ENCODE assay signal across 32 cellular contexts in the genomic region with DNA sequence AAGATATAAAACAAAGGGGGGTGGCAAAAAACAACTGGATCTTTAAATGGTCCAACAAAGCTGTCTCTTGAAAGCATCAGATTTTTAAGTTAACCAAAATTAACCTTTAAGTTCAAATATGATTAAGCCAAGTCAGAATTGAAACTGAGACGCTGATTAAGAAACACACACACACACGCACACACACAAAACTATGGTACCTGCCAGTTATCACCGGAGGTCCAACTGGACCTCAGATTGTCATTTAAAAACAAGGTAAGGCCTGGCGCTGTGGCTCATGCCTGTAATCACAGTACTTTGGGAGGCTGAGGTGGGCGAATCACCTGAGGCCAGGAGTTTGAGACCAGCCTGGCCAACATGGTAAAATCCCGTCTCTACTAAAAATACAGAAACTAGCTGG. TPM values are rescaled to one million over a fixed set of nuclear protein-coding genes. Genes with fewer than 3 reads are reported as not detected.
DNase-seq lines count a peak whose midpoint lies in the region; ATAC-seq, FAIRE-seq and TF ChIP-seq lines count a peak whose summit lies in the region.
"Had no signal": no experiment of that assay in that cellular context is flagged by ENCODE, and none has a peak within 500 bp of the region (broad histone marks: within the 10 kb centered on the region; RNA-seq: fewer than 3 reads in every experiment).

No MANE protein-coding gene starts in this region.

- DNase-seq in CD14-positive monocyte (ENCODE audit: low spot score) (no peak), WTC11 (ENCODE audit: low spot score) (no peak), mesenchymal stem cell (no peak), GM12892 (ENCODE audit: insufficient read length) (no peak)
- DNase-seq: activated B cell treated with CpG ODN at 0.5 μM for 24 hours; activated CD4-positive, alpha-beta T cell treated with anti-CD3 and anti-CD28 coated beads, Interleukin-2, amount 50 U/mL, for 4 hours; activated naive CD4-positive, alpha-beta T cell; amniotic stem cell; CD4-positive, alpha-beta T cell; cortex of kidney; foreskin fibroblast; heart right ventricle; NCI-H1092 treated with DMSO at 0.1 percent for 48 hours; NCI-H187; NCI-H2171 treated with DMSO at 0.1 percent for 48 hours; NCI-H524; SHP77 treated with DMSO at 0.1 percent for 48 hours; stimulated activated naive CD4-positive, alpha-beta T cell treated with Interleukin-2 at 50 U/mL for 16 hours; T-helper 9 cell; uterus had no signal

- H3K27me3 Mint-ChIP-seq in CD14-positive monocyte (ENCODE audit: low read depth in 3 of 3) (peaks cover 0 to 2% (median 0%) of the 10 kb centered on the region in 3 donors), WTC11 (ENCODE audit: low read depth) (no peaks in the 10 kb centered on the region)
- H3K27me3 Mint-ChIP-seq: activated B cell treated with CpG ODN at 0.5 μM for 24 hours; CD4-positive, alpha-beta T cell had no signal

- H2AFZ ChIP-seq in mesenchymal stem cell (ENCODE audit: low read depth, low read length), result no peak overlapping the region
- H2AFZ ChIP-seq: neural progenitor cell had no signal

- H3K79me1 ChIP-seq in mesenchymal stem cell (replicated peaks; ENCODE audit: low read length, poor library complexity, severe bottlenecking), result no peaks in the 10 kb centered on the region

- no peaks in the 10 kb centered on the region for H3K27me3 ChIP-seq in mesenchymal stem cell (ENCODE audit: control insufficient read depth in 1 of 2, insufficient read depth in 1 of 2, low read length in 2 of 2)
- H3K27me3 ChIP-seq: heart right ventricle, neural progenitor cell, uterus had no signal

- H3K4me1 ChIP-seq in mesenchymal stem cell (ENCODE audit: control insufficient read depth, insufficient read depth, low read depth, low read length), result peaks cover 9% of the 10 kb centered on the region
- H3K4me1 ChIP-seq: neural progenitor cell, prostate gland had no signal

- H4K8ac ChIP-seq in mesenchymal stem cell (ENCODE audit: low read length), result no peak overlapping the region

- no peak for TF ChIP-seq POLR2A in GM12892 (IDR thresholded peaks at IDR 0.05; ENCODE audit: low read depth, low read length)

- no peak overlapping the region for H2BK5ac ChIP-seq in mesenchymal stem cell (ENCODE audit: low read depth, low read length, poor library complexity, severe bottlenecking)

- no peaks in the 10 kb centered on the region for H3K9me3 ChIP-seq in mesenchymal stem cell (ENCODE audit: control insufficient read depth, low read length)
- H3K9me3 ChIP-seq: HAP-1, heart right ventricle, prostate gland, uterus had no signal

- H3K9ac ChIP-seq in mesenchymal stem cell (ENCODE audit: low read length), result peak overlapping the region; percentile 47
- H3K9ac ChIP-seq: neural progenitor cell had no signal

- H3K4ac ChIP-seq in mesenchymal stem cell (ENCODE audit: low read depth in 1 of 2, low read length in 2 of 2), result no peak overlapping the region

- H3K4me3 ChIP-seq in mesenchymal stem cell (ENCODE audit: insufficient read depth in 1 of 2, low read depth in 1 of 2, low read length in 2 of 2), result no peak overlapping the region
- H3K4me3 ChIP-seq: HAP-1, heart right ventricle, lung, neural progenitor cell, prostate gland, uterus had no signal

- peaks cover 9% of the 10 kb centered on the region for H3K4me1 Mint-ChIP-seq in CD14-positive monocyte
- 0 out of 2 replicates have a peak, but pooled peaks cover 4% of the 10 kb centered on the region for H3K4me1 Mint-ChIP-seq in WTC11
- H3K4me1 Mint-ChIP-seq: neural progenitor cell had no signal

- no peak overlapping the region for H3K23ac ChIP-seq in mesenchymal stem cell (ENCODE audit: low read length in 2 of 2)

- peak overlapping the region in 4 of 7 donors; percentile 27 to 68 (median 45) for H3K27ac Mint-ChIP-seq in CD14-positive monocyte
- peak overlapping the region; percentile 27; the same call in 1 of the 2 replicates for H3K27ac Mint-ChIP-seq in WTC11
- H3K27ac Mint-ChIP-seq: activated B cell treated with CpG ODN at 0.5 μM for 24 hours; CD4-positive, alpha-beta T cell; neural progenitor cell had no signal

- H3K14ac ChIP-seq in mesenchymal stem cell (ENCODE audit: low read length in 2 of 2), result no peak overlapping the region

- H3K18ac ChIP-seq in mesenchymal stem cell (ENCODE audit: low read depth in 1 of 2, low read length in 2 of 2), result no peak overlapping the region

- no peak overlapping the region for H2BK12ac ChIP-seq in mesenchymal stem cell (ENCODE audit: low read length in 2 of 2)

- H3K36me3 Mint-ChIP-seq in CD14-positive monocyte (peaks cover 23 to 57% of the 10 kb centered on the region in 2 donors), WTC11 (peaks cover 16% of the 10 kb centered on the region)

- H3K9me3 Mint-ChIP-seq in CD14-positive monocyte (no peaks in the 10 kb centered on the region), WTC11 (no peaks in the 10 kb centered on the region)
- H3K9me3 Mint-ChIP-seq: activated B cell treated with CpG ODN at 0.5 μM for 24 hours; CD4-positive, alpha-beta T cell; neural progenitor cell had no signal

- no peak overlapping the region for H4K91ac ChIP-seq in mesenchymal stem cell (ENCODE audit: low read length)

- TF ChIP-seq CTCF in C4-2B (conservative IDR thresholded peaks at IDR 0.05) (no peak), CD14-positive monocyte (IDR thresholded peaks at IDR 0.05) (no peak), WTC11 (IDR thresholded peaks at IDR 0.05) (no peak)

- no peak overlapping the region for H2AK5ac ChIP-seq in mesenchymal stem cell (ENCODE audit: low read length, severe bottlenecking)

- POLR2A ChIA-PET in WTC11 (lab: Charles Lee), result no interaction called here

- ATAC-seq in WTC11 (no peak), GM21576 (IDR thresholded peaks at IDR 0.05; ENCODE audit: unreplicated experiment) (no peak), GM21423 (IDR thresholded peaks at IDR 0.05; ENCODE audit: unreplicated experiment) (no peak)
- ATAC-seq: esophagus mucosa, heart right ventricle, Panc1, sciatic nerve had no signal

- no peak overlapping the region for H2BK15ac ChIP-seq in mesenchymal stem cell (ENCODE audit: low read depth, poor library complexity, severe bottlenecking)

- H3K4me2 ChIP-seq in mesenchymal stem cell (ENCODE audit: low read length, poor library complexity, severe bottlenecking), result no peak overlapping the region
- H3K4me2 ChIP-seq: neural progenitor cell had no signal

- H3K4me3 Mint-ChIP-seq in CD14-positive monocyte (no peak overlapping the region), WTC11 (no peak overlapping the region)
- H3K4me3 Mint-ChIP-seq: activated B cell treated with CpG ODN at 0.5 μM for 24 hours; CD4-positive, alpha-beta T cell; neural progenitor cell had no signal

- no peak overlapping the region for H2BK120ac ChIP-seq in mesenchymal stem cell (ENCODE audit: low read depth, low read length)

- 81% methylated on average over 6 of the region's 6 CpGs for WGBS in mesenchymal stem cell

- CTCF ChIA-PET in WTC11 (lab: Charles Lee), result no interaction called here

- peak overlapping the region; percentile 34; the same call in 1 of the 2 replicates for H3K27ac ChIP-seq in C4-2B
- H3K27ac ChIP-seq in mesenchymal stem cell (ENCODE audit: low read length, poor library complexity, severe bottlenecking), result no peak overlapping the region
- H3K27ac ChIP-seq: heart right ventricle, neural progenitor cell, prostate gland, uterus had no signal

- intact Hi-C loops in CD14-positive monocyte (cut with micrococcal nuclease), result no loop called here

- peaks cover 26 to 50% of the 10 kb centered on the region in 2 experiments for H3K36me3 ChIP-seq in mesenchymal stem cell (ENCODE audit: control insufficient read depth in 1 of 2, insufficient read depth in 2 of 2, low read depth in 1 of 2, low read length in 2 of 2)
- H3K36me3 ChIP-seq: neural progenitor cell, prostate gland, uterus had no signal

- FAIRE-seq in GM12892 (lab: Jason Lieb, UNC), result no peak
- FAIRE-seq: GM12891 had no signal

TF ChIP-seq in WTC11, 78 proteins besides CTCF, POLR2A, EP300 and RAD21 (continues in another document):
- TF ChIP-seq, protein P1, sequence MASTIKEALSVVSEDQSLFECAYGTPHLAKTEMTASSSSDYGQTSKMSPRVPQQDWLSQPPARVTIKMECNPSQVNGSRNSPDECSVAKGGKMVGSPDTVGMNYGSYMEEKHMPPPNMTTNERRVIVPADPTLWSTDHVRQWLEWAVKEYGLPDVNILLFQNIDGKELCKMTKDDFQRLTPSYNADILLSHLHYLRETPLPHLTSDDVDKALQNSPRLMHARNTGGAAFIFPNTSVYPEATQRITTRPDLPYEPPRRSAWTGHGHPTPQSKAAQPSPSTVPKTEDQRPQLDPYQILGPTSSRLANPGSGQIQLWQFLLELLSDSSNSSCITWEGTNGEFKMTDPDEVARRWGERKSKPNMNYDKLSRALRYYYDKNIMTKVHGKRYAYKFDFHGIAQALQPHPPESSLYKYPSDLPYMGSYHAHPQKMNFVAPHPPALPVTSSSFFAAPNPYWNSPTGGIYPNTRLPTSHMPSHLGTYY (CRISPR knock-in tag; IDR thresholded peaks at IDR 0.05), result no peak
- TF ChIP-seq, protein P2, sequence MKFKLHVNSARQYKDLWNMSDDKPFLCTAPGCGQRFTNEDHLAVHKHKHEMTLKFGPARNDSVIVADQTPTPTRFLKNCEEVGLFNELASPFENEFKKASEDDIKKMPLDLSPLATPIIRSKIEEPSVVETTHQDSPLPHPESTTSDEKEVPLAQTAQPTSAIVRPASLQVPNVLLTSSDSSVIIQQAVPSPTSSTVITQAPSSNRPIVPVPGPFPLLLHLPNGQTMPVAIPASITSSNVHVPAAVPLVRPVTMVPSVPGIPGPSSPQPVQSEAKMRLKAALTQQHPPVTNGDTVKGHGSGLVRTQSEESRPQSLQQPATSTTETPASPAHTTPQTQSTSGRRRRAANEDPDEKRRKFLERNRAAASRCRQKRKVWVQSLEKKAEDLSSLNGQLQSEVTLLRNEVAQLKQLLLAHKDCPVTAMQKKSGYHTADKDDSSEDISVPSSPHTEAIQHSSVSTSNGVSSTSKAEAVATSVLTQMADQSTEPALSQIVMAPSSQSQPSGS (CRISPR knock-in tag; IDR thresholded peaks at IDR 0.05; ENCODE audit: borderline replicate concordance, low read depth), result no peak

RNA-seq across cellular contexts. Expression of a gene that starts 10.4 kb away (rescaled TPM):
- 100 to 1,000 TPM; 224 to 229 TPM for polyA plus RNA-seq in CD14-positive monocyte
- total RNA-seq in WTC11 (2021), result 117 to 118 TPM (median 117 TPM) in 3 replicates
- polyA plus RNA-seq in mesenchymal stem cell (2013, experiment 1 of 2), result 406 TPM
- 464 TPM for polyA plus RNA-seq in mesenchymal stem cell (2013, experiment 2 of 2)
- polyA plus RNA-seq in GM12892 (2012; ENCODE audit: missing spikeins), result 83.8 TPM

RNA-seq across cellular contexts. Expression of a gene that starts 30.7 kb away (rescaled TPM):
- polyA plus RNA-seq in CD14-positive monocyte, result 10 to 100 TPM; 11.0 to 11.3 TPM
- 16.2 to 16.9 TPM (median 16.4 TPM) in 3 replicates for total RNA-seq in WTC11 (2021)
- polyA plus RNA-seq in mesenchymal stem cell (2013, experiment 1 of 2), result 8.2 TPM
- polyA plus RNA-seq in mesenchymal stem cell (2013, experiment 2 of 2), result 7.8 TPM
- polyA plus RNA-seq in GM12892 (2012; ENCODE audit: missing spikeins), result 7.6 TPM

RNA-seq across cellular contexts. Expression of a gene that starts 42.6 kb away (rescaled TPM):
- not detected for polyA plus RNA-seq in CD14-positive monocyte
- total RNA-seq in WTC11 (2021), result 0.02 TPM in 1 of 3 replicates, not detected in the others
- 0.07 TPM for polyA plus RNA-seq in mesenchymal stem cell (2013, experiment 1 of 2)
- 0.01 TPM for polyA plus RNA-seq in mesenchymal stem cell (2013, experiment 2 of 2)
- 0.17 TPM for polyA plus RNA-seq in GM12892 (2012; ENCODE audit: missing spikeins)
- total RNA-seq: HT-29 had no signal
